ENCODE assay signal across 21 cellular contexts in the genomic region with DNA sequence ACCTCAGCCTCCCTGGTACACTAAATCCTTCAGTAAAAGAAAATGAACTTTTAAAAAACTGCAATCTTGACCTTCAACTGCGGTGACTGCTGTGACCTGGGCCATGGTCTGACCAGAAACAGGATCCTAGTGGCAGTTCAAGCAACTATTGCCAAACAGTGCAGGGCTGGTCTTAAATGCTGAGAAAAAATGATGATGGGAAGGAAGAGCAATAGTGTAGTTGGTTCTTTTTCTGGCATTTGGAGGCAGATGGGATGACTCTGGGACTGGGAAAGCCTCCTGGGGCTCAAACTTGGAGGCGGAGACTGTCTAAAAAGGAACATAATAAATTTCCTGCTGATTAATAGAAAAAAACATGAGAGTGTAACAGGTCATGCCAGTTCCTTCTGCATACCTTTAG. TPM values are rescaled to one million over a fixed set of nuclear protein-coding genes. Genes with fewer than 3 reads are reported as not detected.
DNase-seq lines count a peak whose midpoint lies in the region; ATAC-seq and TF ChIP-seq lines count a peak whose summit lies in the region.
"Had no signal": no experiment of that assay in that cellular context is flagged by ENCODE, and none has a peak within 500 bp of the region (broad histone marks: within the 10 kb centered on the region; RNA-seq: fewer than 3 reads in every experiment).

No MANE protein-coding gene starts in this region.

- peak overlapping the region; percentile 40 for H3K4me2 ChIP-seq in GM23338

- no peaks in the 10 kb centered on the region for H3K27me3 Mint-ChIP-seq in GM23338 (ENCODE audit: insufficient read depth, low read depth, poor library complexity)
- peaks cover 0 to 11% (median 0%) of the 10 kb centered on the region in 5 donors for H3K27me3 Mint-ChIP-seq in naive thymus-derived CD4-positive, alpha-beta T cell
- H3K27me3 Mint-ChIP-seq: activated CD4-positive, alpha-beta memory T cell treated with anti-CD3 and anti-CD28 coated beads for 36 hours had no signal

- no peaks in the 10 kb centered on the region for H3K27me3 ChIP-seq in GM23338 (ENCODE audit: insufficient read depth)
- H3K27me3 ChIP-seq in vagina, result no peaks in the 10 kb centered on the region
- no peaks in the 10 kb centered on the region for H3K27me3 ChIP-seq in naive thymus-derived CD4-positive, alpha-beta T cell (ENCODE audit: control insufficient read depth in 2 of 2, insufficient read depth in 2 of 2, low read length in 2 of 2)
- H3K27me3 ChIP-seq: SJSA1, tibial artery had no signal

- H3F3A ChIP-seq in GM23338 (replicated peaks; ENCODE audit: low read depth), result peaks cover 5% of the 10 kb centered on the region; the same call in 1 of the 2 replicates

- H3K4me3 Mint-ChIP-seq in GM23338, result no peak overlapping the region
- H3K4me3 Mint-ChIP-seq in naive thymus-derived CD4-positive, alpha-beta T cell, result no peak overlapping the region
- H3K4me3 Mint-ChIP-seq: activated CD4-positive, alpha-beta memory T cell treated with anti-CD3 and anti-CD28 coated beads for 36 hours had no signal

- no peaks in the 10 kb centered on the region for H3K36me3 ChIP-seq in GM23338 (ENCODE audit: insufficient read depth)
- no peaks in the 10 kb centered on the region for H3K36me3 ChIP-seq in vagina
- H3K36me3 ChIP-seq in naive thymus-derived CD4-positive, alpha-beta T cell (ENCODE audit: control insufficient read depth in 2 of 3, insufficient read depth in 3 of 3, low read length in 3 of 3), result no peaks in the 10 kb centered on the region
- H3K36me3 ChIP-seq: SJSA1, tibial artery, WERI-Rb-1 had no signal

- peak; percentile 21; the same call in 1 of the 3 replicates for ATAC-seq in GM23338
- no peak for ATAC-seq in HG02610 (IDR thresholded peaks at IDR 0.05; ENCODE audit: unreplicated experiment)
- no peak for ATAC-seq in naive thymus-derived CD4-positive, alpha-beta T cell
- no peak for ATAC-seq in GM19035 (IDR thresholded peaks at IDR 0.05; ENCODE audit: unreplicated experiment)
- ATAC-seq: mucosa of descending colon, PC-3 had no signal

- H3K79me2 ChIP-seq in GM23338 (replicated peaks; ENCODE audit: insufficient read depth), result peaks cover 81% of the 10 kb centered on the region

- H3K9me2 ChIP-seq in GM23338 (ENCODE audit: insufficient read depth), result no peaks in the 10 kb centered on the region

- no peaks in the 10 kb centered on the region for H3K9me3 ChIP-seq in vagina
- no peaks in the 10 kb centered on the region for H3K9me3 ChIP-seq in naive thymus-derived CD4-positive, alpha-beta T cell (ENCODE audit: control insufficient read depth in 2 of 3, low read length in 3 of 3)
- H3K9me3 ChIP-seq: mucosa of descending colon, SJSA1, tibial artery had no signal

- H3K27ac ChIP-seq in GM23338 (ENCODE audit: low read depth) (peak overlapping the region; percentile 67; the same call in 1 of the 2 replicates), vagina (no peak overlapping the region)
- no peak overlapping the region for H3K27ac ChIP-seq in naive thymus-derived CD4-positive, alpha-beta T cell (ENCODE audit: low read depth, low read length)
- H3K27ac ChIP-seq: coronary artery, SJSA1, tibial artery, WERI-Rb-1 had no signal

- H3K4me1 ChIP-seq in GM23338 (ENCODE audit: insufficient read depth) (peaks cover 33% of the 10 kb centered on the region), vagina (peaks cover 11% of the 10 kb centered on the region)
- H3K4me1 ChIP-seq in naive thymus-derived CD4-positive, alpha-beta T cell (ENCODE audit: control insufficient read depth in 2 of 2, insufficient read depth in 2 of 2, low read length in 2 of 2), result no peaks in the 10 kb centered on the region

- peaks cover 14% of the 10 kb centered on the region for H3K36me3 Mint-ChIP-seq in GM23338 (ENCODE audit: low read depth)
- no peaks in the 10 kb centered on the region for H3K36me3 Mint-ChIP-seq in naive thymus-derived CD4-positive, alpha-beta T cell
- H3K36me3 Mint-ChIP-seq: activated CD4-positive, alpha-beta memory T cell treated with anti-CD3 and anti-CD28 coated beads for 36 hours had no signal

- TF ChIP-seq POLR2A in vagina (IDR thresholded peaks at IDR 0.05), result no peak

- H3K4me3 ChIP-seq in GM23338, result no peak overlapping the region
- no peak overlapping the region for H3K4me3 ChIP-seq in vagina
- no peak overlapping the region for H3K4me3 ChIP-seq in naive thymus-derived CD4-positive, alpha-beta T cell (ENCODE audit: low read length)
- H3K4me3 ChIP-seq: coronary artery, mucosa of descending colon, SJSA1, tibial artery had no signal

- no peaks in the 10 kb centered on the region; the same call in 2 of the 3 replicates for H3K9me3 Mint-ChIP-seq in GM23338
- H3K9me3 Mint-ChIP-seq in naive thymus-derived CD4-positive, alpha-beta T cell, result no peaks in the 10 kb centered on the region
- H3K9me3 Mint-ChIP-seq: activated CD4-positive, alpha-beta memory T cell treated with anti-CD3 and anti-CD28 coated beads for 36 hours had no signal

- TF ChIP-seq CTCF in GM23338 (conservative IDR thresholded peaks at IDR 0.05; ENCODE audit: low read depth in 2 of 2) (no peak), vagina (IDR thresholded peaks at IDR 0.05) (no peak)

- peaks cover 39% of the 10 kb centered on the region for H3K4me1 Mint-ChIP-seq in GM23338
- H3K4me1 Mint-ChIP-seq in naive thymus-derived CD4-positive, alpha-beta T cell, result peaks cover 0 to 4% (median 3%) of the 10 kb centered on the region in 7 donors

- intact Hi-C loops in vagina (cut with DNase I), result no loop called here
- intact Hi-C loops in naive thymus-derived CD4-positive, alpha-beta T cell (cut with micrococcal nuclease), result loop anchor here in 1 of 2 donors (5.0 kb wide), 1 partner anchor 57 kb away; no protein-coding TSS in a partner anchor

- POLR2A ChIA-PET in naive thymus-derived CD4-positive, alpha-beta T cell (lab: Charles Lee), result no interaction called here

- no peaks in the 10 kb centered on the region for H4K20me1 ChIP-seq in GM23338 (replicated peaks; ENCODE audit: insufficient read depth)

- no peak overlapping the region for H2AFZ ChIP-seq in GM23338

- CTCF ChIA-PET in naive thymus-derived CD4-positive, alpha-beta T cell (lab: Charles Lee), result no interaction called here

- H3K27ac Mint-ChIP-seq in GM23338, result peak overlapping the region; percentile 63
- peak overlapping the region in 1 of 9 donors; percentile 4 for H3K27ac Mint-ChIP-seq in naive thymus-derived CD4-positive, alpha-beta T cell
- H3K27ac Mint-ChIP-seq: activated CD4-positive, alpha-beta memory T cell treated with anti-CD3 and anti-CD28 coated beads for 36 hours had no signal

- DNase-seq in AG08395 (ENCODE audit: low spot score), result peak; percentile 17
- no peak for DNase-seq in GM23338 (ENCODE audit: low spot score)
- DNase-seq in cerebellum (ENCODE audit: low spot score), result peak; percentile 57
- peak; percentile 16 for DNase-seq in left kidney (ENCODE audit: low read depth, low spot score)
- DNase-seq in vagina (ENCODE audit: extremely low spot score in 2 of 2), result no peak
- DNase-seq in naive thymus-derived CD4-positive, alpha-beta T cell, result no peak
- DNase-seq: activated CD4-positive, alpha-beta memory T cell treated with anti-CD3 and anti-CD28 coated beads for 36 hours; activated T-cell treated with anti-CD3 and anti-CD28 coated beads for 4 hours; EL; H7; mucosa of descending colon; NCI-H146; NCI-H2227 treated with DMSO at 0.1 percent for 48 hours; PC-3; stimulated activated naive CD4-positive, alpha-beta T cell; tibial artery; WERI-Rb-1 had no signal

TF ChIP-seq in GM23338, 12 proteins besides CTCF, POLR2A, EP300 and RAD21 (continues in another document):
- TF ChIP-seq POLR2AphosphoS5 (IDR thresholded peaks at IDR 0.05; ENCODE audit: low read depth) (no peak), STAT1 (IDR thresholded peaks at IDR 0.05; ENCODE audit: unreplicated experiment) (no peak), JUNB (IDR thresholded peaks at IDR 0.05; ENCODE audit: unreplicated experiment) (no peak), ZNF114 (CRISPR knock-in tag; IDR thresholded peaks at IDR 0.05) (no peak), NANOG (IDR thresholded peaks at IDR 0.05; ENCODE audit: borderline replicate concordance) (no peak), EZH2 (IDR thresholded peaks at IDR 0.05; ENCODE audit: low read depth, unreplicated experiment) (no peak), ZNF331 (CRISPR knock-in tag; IDR thresholded peaks at IDR 0.05; ENCODE audit: low read depth) (no peak), EZH2phosphoT487 (IDR thresholded peaks at IDR 0.05; ENCODE audit: unreplicated experiment) (no peak)
- TF ChIP-seq, protein P1, sequence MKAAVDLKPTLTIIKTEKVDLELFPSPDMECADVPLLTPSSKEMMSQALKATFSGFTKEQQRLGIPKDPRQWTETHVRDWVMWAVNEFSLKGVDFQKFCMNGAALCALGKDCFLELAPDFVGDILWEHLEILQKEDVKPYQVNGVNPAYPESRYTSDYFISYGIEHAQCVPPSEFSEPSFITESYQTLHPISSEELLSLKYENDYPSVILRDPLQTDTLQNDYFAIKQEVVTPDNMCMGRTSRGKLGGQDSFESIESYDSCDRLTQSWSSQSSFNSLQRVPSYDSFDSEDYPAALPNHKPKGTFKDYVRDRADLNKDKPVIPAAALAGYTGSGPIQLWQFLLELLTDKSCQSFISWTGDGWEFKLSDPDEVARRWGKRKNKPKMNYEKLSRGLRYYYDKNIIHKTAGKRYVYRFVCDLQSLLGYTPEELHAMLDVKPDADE (IDR thresholded peaks at IDR 0.05), result no peak

RNA-seq across cellular contexts. Expression of a gene that starts 45.4 kb away (rescaled TPM):
- 30.2 and 36.5 TPM in 2 replicates for total RNA-seq in GM23338 (2014; rRNA removed; shearing (Covaris generic))
- polyA plus RNA-seq in GM23338 (2016; fragmentation: Nextera tagmentation; extraction: Ambion mirVana), result 26.3 and 28.1 TPM in 2 replicates
- total RNA-seq in cerebellum (37.3 TPM), vagina (9.6 TPM)
- 1 to 10 TPM in 4 of 5 experiments, under 1 TPM in 1; 0.81 to 3.5 (median 2.3) TPM for total RNA-seq in naive thymus-derived CD4-positive, alpha-beta T cell
- 1 to 10 TPM; 1.1 to 1.3 TPM for polyA plus RNA-seq in naive thymus-derived CD4-positive, alpha-beta T cell

Comparison
In these comparisons a context has a peak if more than half of its experiments do, and no peak if none do; other contexts are left out.
1. DNase-seq: peak in AG08395 (single experiment), cerebellum (single experiment) and left kidney (single experiment); none in GM23338 (single experiment), vagina (0 of 2) and naive thymus-derived CD4-positive, alpha-beta T cell (0 of 9).